Comparison of ENCODE assay signal across 17 cellular contexts in the genomic region with DNA sequence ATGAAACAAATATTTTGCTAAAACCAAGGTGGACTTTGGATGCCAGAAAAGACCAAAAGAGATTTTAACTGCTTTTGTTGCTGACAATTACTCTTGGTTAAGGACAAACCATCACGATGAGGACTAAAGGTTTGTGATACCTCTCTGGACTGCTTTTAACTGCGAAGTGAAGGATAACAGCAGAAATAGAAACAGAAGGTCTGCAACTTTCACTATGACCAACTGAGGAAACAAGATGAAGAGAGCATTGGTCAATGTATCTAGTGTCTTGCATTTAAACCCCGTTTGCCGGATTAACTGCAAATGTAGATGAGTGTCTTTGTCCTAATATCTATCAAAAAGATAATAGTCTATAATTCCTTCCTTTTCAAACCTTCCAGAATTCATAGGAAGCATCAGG.
"Had no signal": no experiment of that assay in that cellular context is flagged by ENCODE, and none has a peak within 500 bp of the region (broad histone marks: within the 10 kb centered on the region; RNA-seq: fewer than 3 reads in every experiment).

No MANE protein-coding gene starts in this region.

- H3K4me3 Mint-ChIP-seq: activated CD4-positive, alpha-beta T cell treated with anti-CD3 and anti-CD28 coated beads, Interleukin-2, amount 10 ng/mL, durations not matched to agents 7 days and 5 days; activated naive CD8-positive, alpha-beta T cell; naive thymus-derived CD8-positive, alpha-beta T cell; stimulated activated effector memory CD8-positive, alpha-beta T cell treated with anti-CD3 and anti-CD28 coated beads, Interleukin-12 subunit alpha, Interleukin-12 subunit beta, amount 100 ng/mL, for 72 hours had no signal

- H3K27ac Mint-ChIP-seq: activated CD4-positive, alpha-beta T cell treated with anti-CD3 and anti-CD28 coated beads, Interleukin-2, amount 10 ng/mL, durations not matched to agents 7 days and 5 days; activated naive CD8-positive, alpha-beta T cell; naive thymus-derived CD8-positive, alpha-beta T cell; stimulated activated effector memory CD8-positive, alpha-beta T cell treated with anti-CD3 and anti-CD28 coated beads, Interleukin-12 subunit alpha, Interleukin-12 subunit beta, amount 100 ng/mL, for 72 hours had no signal

- H3K4me3 ChIP-seq: body of pancreas, thoracic aorta, upper lobe of right lung had no signal

- H3K27me3 Mint-ChIP-seq: activated CD4-positive, alpha-beta T cell treated with anti-CD3 and anti-CD28 coated beads, Interleukin-2, amount 10 ng/mL, durations not matched to agents 7 days and 5 days; activated naive CD8-positive, alpha-beta T cell; naive thymus-derived CD8-positive, alpha-beta T cell had no signal

- H3K36me3 Mint-ChIP-seq: activated naive CD8-positive, alpha-beta T cell; naive thymus-derived CD8-positive, alpha-beta T cell; stimulated activated effector memory CD8-positive, alpha-beta T cell treated with anti-CD3 and anti-CD28 coated beads, Interleukin-12 subunit alpha, Interleukin-12 subunit beta, amount 100 ng/mL, for 72 hours had no signal

- H3K9me3 ChIP-seq: body of pancreas, thoracic aorta, upper lobe of right lung had no signal

- DNase-seq: activated CD4-positive, alpha-beta T cell treated with anti-CD3 and anti-CD28 coated beads, Interleukin-2, amount 10 ng/mL, durations not matched to agents 7 days and 5 days; activated CD4-positive, CD25-positive, alpha-beta regulatory T cell; activated CD8-positive, alpha-beta memory T cell treated with anti-CD3 and anti-CD28 coated beads for 24 hours; activated gamma-delta T cell treated with Interleukin-2 at 50 U/mL for 16 hours; amygdala; body of pancreas; caudate nucleus; cortex of kidney; effector CD4-positive, alpha-beta T cell; foreskin fibroblast; mesenchymal stem cell; naive thymus-derived CD8-positive, alpha-beta T cell; stimulated activated CD4-positive, alpha-beta T cell treated with anti-CD3 and anti-CD28 coated beads, Interleukin-12 subunit alpha, Interleukin-12 subunit beta, amount 100 ng/mL, for 4 hours; upper lobe of right lung had no signal

- H3K4me1 ChIP-seq: body of pancreas, upper lobe of right lung had no signal

- ATAC-seq: body of pancreas; naive thymus-derived CD8-positive, alpha-beta T cell; stimulated activated effector memory CD8-positive, alpha-beta T cell treated with anti-CD3 and anti-CD28 coated beads, Interleukin-12 subunit alpha, Interleukin-12 subunit beta, amount 100 ng/mL, for 72 hours; upper lobe of right lung had no signal

- H3K27me3 ChIP-seq: body of pancreas, upper lobe of right lung had no signal

- H3K9me3 Mint-ChIP-seq: activated CD4-positive, alpha-beta T cell treated with anti-CD3 and anti-CD28 coated beads, Interleukin-2, amount 10 ng/mL, durations not matched to agents 7 days and 5 days had no signal

- H3K36me3 ChIP-seq: thoracic aorta, upper lobe of right lung had no signal

- H3K27ac ChIP-seq: body of pancreas, thoracic aorta, upper lobe of right lung had no signal

- H3K4me1 Mint-ChIP-seq: activated CD4-positive, alpha-beta T cell treated with anti-CD3 and anti-CD28 coated beads, Interleukin-2, amount 10 ng/mL, durations not matched to agents 7 days and 5 days; naive thymus-derived CD8-positive, alpha-beta T cell; stimulated activated effector memory CD8-positive, alpha-beta T cell treated with anti-CD3 and anti-CD28 coated beads, Interleukin-12 subunit alpha, Interleukin-12 subunit beta, amount 100 ng/mL, for 72 hours had no signal
